Comparison of ENCODE assay signal across 1 cellular context in the genomic region with DNA sequence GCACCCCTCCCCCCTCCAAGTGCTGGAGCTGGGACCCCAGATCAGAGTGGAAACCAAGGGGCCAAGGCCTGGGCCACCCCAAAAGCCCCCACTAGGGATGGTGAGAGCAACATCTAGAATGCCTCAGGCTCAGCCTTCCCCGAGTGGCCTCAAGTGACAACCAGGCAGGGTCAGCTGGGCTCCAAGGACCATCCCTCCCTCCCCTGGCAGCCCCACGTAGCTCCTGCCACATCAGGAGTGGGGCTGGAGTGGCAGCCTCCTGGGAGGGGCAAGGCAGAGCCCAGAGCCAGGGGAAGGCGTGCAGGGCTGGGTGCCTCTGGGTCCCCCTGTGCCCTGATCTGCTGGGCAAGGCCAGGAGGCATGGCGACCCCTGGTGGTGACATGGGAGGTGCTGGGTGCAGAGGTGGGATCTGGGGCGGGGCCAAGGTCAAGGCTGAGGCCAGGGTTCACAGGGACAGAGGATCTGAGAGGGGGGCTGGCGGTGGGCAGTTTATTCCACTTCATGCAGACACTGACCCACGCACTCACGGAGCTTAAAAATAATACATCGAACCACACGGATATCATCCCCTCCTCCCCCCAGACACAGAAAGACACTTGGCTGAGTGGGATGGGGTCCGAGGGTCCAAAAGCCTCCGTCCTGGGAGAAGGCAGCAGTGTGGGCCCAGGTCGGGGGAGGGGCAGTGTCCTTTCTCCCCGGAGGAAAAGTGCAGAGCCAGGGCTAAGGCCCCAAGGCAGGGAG.
A peak's percentile ranks its signal among the peaks of the same experiment; 100 is the strongest.
TF ChIP-seq lines count a peak whose summit lies in the region.

No MANE protein-coding gene starts in this region.

TF ChIP-seq in HepG2, 621 proteins besides CTCF, POLR2A, EP300 and RAD21 (continued from another document and continues in another):
- TF ChIP-seq, protein P1, sequence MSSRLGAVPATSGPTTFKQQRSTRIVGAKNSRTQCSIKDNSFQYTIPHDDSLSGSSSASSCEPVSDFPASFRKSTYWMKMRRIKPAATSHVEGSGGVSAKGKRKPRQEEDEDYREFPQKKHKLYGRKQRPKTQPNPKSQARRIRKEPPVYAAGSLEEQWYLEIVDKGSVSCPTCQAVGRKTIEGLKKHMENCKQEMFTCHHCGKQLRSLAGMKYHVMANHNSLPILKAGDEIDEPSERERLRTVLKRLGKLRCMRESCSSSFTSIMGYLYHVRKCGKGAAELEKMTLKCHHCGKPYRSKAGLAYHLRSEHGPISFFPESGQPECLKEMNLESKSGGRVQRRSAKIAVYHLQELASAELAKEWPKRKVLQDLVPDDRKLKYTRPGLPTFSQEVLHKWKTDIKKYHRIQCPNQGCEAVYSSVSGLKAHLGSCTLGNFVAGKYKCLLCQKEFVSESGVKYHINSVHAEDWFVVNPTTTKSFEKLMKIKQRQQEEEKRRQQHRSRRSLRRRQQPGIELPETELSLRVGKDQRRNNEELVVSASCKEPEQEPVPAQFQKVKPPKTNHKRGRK (CRISPR knock-in tag; IDR thresholded peaks at IDR 0.05), result no peak
- TF ChIP-seq ZNF629 (CRISPR knock-in tag; conservative IDR thresholded peaks at IDR 0.05), result no peak
- TF ChIP-seq, protein P2, sequence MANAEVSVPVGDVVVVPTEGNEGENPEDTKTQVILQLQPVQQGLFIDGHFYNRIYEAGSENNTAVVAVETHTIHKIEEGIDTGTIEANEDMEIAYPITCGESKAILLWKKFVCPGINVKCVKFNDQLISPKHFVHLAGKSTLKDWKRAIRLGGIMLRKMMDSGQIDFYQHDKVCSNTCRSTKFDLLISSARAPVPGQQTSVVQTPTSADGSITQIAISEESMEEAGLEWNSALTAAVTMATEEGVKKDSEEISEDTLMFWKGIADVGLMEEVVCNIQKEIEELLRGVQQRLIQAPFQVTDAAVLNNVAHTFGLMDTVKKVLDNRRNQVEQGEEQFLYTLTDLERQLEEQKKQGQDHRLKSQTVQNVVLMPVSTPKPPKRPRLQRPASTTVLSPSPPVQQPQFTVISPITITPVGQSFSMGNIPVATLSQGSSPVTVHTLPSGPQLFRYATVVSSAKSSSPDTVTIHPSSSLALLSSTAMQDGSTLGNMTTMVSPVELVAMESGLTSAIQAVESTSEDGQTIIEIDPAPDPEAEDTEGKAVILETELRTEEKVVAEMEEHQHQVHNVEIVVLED (CRISPR knock-in tag; IDR thresholded peaks at IDR 0.05; ENCODE audit: borderline replicate concordance), result peak; percentile 56; the same call in 1 of the 2 replicates
- TF ChIP-seq ZFY (CRISPR knock-in tag; IDR thresholded peaks at IDR 0.05), result peak; percentile 25; the same call in 1 of the 2 replicates
- TF ChIP-seq ZNF670 (CRISPR knock-in tag; IDR thresholded peaks at IDR 0.05; ENCODE audit: borderline replicate concordance), result no peak
- TF ChIP-seq, protein P3, sequence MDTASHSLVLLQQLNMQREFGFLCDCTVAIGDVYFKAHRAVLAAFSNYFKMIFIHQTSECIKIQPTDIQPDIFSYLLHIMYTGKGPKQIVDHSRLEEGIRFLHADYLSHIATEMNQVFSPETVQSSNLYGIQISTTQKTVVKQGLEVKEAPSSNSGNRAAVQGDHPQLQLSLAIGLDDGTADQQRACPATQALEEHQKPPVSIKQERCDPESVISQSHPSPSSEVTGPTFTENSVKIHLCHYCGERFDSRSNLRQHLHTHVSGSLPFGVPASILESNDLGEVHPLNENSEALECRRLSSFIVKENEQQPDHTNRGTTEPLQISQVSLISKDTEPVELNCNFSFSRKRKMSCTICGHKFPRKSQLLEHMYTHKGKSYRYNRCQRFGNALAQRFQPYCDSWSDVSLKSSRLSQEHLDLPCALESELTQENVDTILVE (CRISPR knock-in tag; IDR thresholded peaks at IDR 0.05), result 0 out of 2 replicates have a peak, but pooled peaks have one; percentile 56
- TF ChIP-seq HNRNPL (IDR thresholded peaks at IDR 0.05; ENCODE audit: low read depth, low read length), result peak; percentile 100
- no peak for TF ChIP-seq ZEB1 (IDR thresholded peaks at IDR 0.05; ENCODE audit: insufficient replicate concordance, low read depth)
- peak; percentile 80 for TF ChIP-seq TEAD3 (CRISPR knock-in tag; optimal IDR thresholded peaks at IDR 0.05; ENCODE audit: borderline replicate concordance)
- TF ChIP-seq, protein P4, sequence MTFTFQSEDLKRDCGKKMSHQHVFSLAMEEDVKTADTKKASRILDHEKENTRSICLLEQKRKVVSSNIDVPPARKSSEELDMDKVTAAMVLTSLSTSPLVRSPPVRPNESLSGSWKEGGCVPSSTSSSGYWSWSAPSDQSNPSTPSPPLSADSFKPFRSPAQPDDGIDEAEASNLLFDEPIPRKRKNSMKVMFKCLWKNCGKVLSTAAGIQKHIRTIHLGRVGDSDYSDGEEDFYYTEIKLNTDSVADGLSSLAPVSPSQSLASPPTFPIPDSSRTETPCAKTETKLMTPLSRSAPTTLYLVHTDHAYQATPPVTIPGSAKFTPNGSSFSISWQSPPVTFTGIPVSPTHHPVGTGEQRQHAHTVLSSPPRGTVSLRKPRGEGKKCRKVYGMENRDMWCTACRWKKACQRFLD (CRISPR knock-in tag; IDR thresholded peaks at IDR 0.05; ENCODE audit: borderline replicate concordance), result no peak
- TF ChIP-seq NR2F6 (IDR thresholded peaks at IDR 0.05), result peak; percentile 98
- peak; percentile 100 for TF ChIP-seq NR2F6 (CRISPR knock-in tag; IDR thresholded peaks at IDR 0.05)
- TF ChIP-seq ZNF564 (CRISPR knock-in tag; IDR thresholded peaks at IDR 0.05), result no peak
- TF ChIP-seq SATB2 (CRISPR knock-in tag; IDR thresholded peaks at IDR 0.05), result no peak
- TF ChIP-seq RBM22 (optimal IDR thresholded peaks at IDR 0.05; ENCODE audit: low read length), result peak; percentile 71
- no peak for TF ChIP-seq ZNF562 (CRISPR knock-in tag; IDR thresholded peaks at IDR 0.05; ENCODE audit: borderline replicate concordance)
- TF ChIP-seq ZNF773 (CRISPR knock-in tag; IDR thresholded peaks at IDR 0.05; ENCODE audit: borderline replicate concordance), result 0 out of 2 replicates have a peak, but pooled peaks have one; percentile 24
- TF ChIP-seq DNMT1 (CRISPR knock-in tag; IDR thresholded peaks at IDR 0.05), result peak; percentile 78; the same call in 1 of the 2 replicates
- TF ChIP-seq, protein P5, sequence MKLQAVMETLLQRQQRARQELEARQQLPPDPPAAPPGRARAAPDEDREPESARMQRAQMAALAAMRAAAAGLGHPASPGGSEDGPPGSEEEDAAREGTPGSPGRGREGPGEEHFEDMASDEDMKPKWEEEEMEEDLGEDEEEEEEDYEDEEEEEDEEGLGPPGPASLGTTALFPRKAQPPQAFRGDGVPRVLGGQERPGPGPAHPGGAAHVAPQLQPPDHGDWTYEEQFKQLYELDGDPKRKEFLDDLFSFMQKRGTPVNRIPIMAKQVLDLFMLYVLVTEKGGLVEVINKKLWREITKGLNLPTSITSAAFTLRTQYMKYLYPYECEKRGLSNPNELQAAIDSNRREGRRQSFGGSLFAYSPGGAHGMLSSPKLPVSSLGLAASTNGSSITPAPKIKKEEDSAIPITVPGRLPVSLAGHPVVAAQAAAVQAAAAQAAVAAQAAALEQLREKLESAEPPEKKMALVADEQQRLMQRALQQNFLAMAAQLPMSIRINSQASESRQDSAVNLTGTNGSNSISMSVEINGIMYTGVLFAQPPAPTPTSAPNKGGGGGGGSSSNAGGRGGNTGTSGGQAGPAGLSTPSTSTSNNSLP (IDR thresholded peaks at IDR 0.05; ENCODE audit: low read depth, low read length), result no peak
- TF ChIP-seq TARDBP (CRISPR knock-in tag; IDR thresholded peaks at IDR 0.05), result peak; percentile 97
- no peak for TF ChIP-seq TCF7L2 (IDR thresholded peaks at IDR 0.05; ENCODE audit: low read depth, low read length)
- TF ChIP-seq, protein P6, sequence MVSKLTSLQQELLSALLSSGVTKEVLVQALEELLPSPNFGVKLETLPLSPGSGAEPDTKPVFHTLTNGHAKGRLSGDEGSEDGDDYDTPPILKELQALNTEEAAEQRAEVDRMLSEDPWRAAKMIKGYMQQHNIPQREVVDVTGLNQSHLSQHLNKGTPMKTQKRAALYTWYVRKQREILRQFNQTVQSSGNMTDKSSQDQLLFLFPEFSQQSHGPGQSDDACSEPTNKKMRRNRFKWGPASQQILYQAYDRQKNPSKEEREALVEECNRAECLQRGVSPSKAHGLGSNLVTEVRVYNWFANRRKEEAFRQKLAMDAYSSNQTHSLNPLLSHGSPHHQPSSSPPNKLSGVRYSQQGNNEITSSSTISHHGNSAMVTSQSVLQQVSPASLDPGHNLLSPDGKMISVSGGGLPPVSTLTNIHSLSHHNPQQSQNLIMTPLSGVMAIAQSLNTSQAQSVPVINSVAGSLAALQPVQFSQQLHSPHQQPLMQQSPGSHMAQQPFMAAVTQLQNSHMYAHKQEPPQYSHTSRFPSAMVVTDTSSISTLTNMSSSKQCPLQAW (CRISPR knock-in tag; IDR thresholded peaks at IDR 0.05), result peak; percentile 82
- no peak for TF ChIP-seq ZFYVE20 (CRISPR knock-in tag; IDR thresholded peaks at IDR 0.05; ENCODE audit: borderline replicate concordance, low read depth)
- TF ChIP-seq, protein P7, sequence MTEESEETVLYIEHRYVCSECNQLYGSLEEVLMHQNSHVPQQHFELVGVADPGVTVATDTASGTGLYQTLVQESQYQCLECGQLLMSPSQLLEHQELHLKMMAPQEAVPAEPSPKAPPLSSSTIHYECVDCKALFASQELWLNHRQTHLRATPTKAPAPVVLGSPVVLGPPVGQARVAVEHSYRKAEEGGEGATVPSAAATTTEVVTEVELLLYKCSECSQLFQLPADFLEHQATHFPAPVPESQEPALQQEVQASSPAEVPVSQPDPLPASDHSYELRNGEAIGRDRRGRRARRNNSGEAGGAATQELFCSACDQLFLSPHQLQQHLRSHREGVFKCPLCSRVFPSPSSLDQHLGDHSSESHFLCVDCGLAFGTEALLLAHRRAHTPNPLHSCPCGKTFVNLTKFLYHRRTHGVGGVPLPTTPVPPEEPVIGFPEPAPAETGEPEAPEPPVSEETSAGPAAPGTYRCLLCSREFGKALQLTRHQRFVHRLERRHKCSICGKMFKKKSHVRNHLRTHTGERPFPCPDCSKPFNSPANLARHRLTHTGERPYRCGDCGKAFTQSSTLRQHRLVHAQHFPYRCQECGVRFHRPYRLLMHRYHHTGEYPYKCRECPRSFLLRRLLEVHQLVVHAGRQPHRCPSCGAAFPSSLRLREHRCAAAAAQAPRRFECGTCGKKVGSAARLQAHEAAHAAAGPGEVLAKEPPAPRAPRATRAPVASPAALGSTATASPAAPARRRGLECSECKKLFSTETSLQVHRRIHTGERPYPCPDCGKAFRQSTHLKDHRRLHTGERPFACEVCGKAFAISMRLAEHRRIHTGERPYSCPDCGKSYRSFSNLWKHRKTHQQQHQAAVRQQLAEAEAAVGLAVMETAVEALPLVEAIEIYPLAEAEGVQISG (CRISPR knock-in tag; IDR thresholded peaks at IDR 0.05), result peak; percentile 77
- TF ChIP-seq ZBTB7B (CRISPR knock-in tag; IDR thresholded peaks at IDR 0.05), result peak; percentile 96
- TF ChIP-seq U2AF2 (IDR thresholded peaks at IDR 0.05; ENCODE audit: low read depth, low read length), result no peak
- no peak for TF ChIP-seq ZNF772 (CRISPR knock-in tag; IDR thresholded peaks at IDR 0.05)
- TF ChIP-seq GABPA (IDR thresholded peaks at IDR 0.05; ENCODE audit: low read depth, low read length), result no peak
- TF ChIP-seq GABPA (CRISPR knock-in tag; IDR thresholded peaks at IDR 0.05; ENCODE audit: low read depth), result 0 out of 2 replicates have a peak, but pooled peaks have one; percentile 43
- no peak for TF ChIP-seq ZNF263 (CRISPR knock-in tag; IDR thresholded peaks at IDR 0.05)
- no peak for TF ChIP-seq ZNF652 (CRISPR knock-in tag; IDR thresholded peaks at IDR 0.05; ENCODE audit: borderline replicate concordance, low read depth)
- TF ChIP-seq, protein P8, sequence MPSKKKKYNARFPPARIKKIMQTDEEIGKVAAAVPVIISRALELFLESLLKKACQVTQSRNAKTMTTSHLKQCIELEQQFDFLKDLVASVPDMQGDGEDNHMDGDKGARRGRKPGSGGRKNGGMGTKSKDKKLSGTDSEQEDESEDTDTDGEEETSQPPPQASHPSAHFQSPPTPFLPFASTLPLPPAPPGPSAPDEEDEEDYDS (CRISPR knock-in tag; IDR thresholded peaks at IDR 0.05), result peak; percentile 42; the same call in 1 of the 2 replicates
- TF ChIP-seq RELA (CRISPR knock-in tag; IDR thresholded peaks at IDR 0.05), result no peak
- TF ChIP-seq SMARCE1 (IDR thresholded peaks at IDR 0.05; ENCODE audit: borderline replicate concordance), result no peak
- TF ChIP-seq, protein P9, sequence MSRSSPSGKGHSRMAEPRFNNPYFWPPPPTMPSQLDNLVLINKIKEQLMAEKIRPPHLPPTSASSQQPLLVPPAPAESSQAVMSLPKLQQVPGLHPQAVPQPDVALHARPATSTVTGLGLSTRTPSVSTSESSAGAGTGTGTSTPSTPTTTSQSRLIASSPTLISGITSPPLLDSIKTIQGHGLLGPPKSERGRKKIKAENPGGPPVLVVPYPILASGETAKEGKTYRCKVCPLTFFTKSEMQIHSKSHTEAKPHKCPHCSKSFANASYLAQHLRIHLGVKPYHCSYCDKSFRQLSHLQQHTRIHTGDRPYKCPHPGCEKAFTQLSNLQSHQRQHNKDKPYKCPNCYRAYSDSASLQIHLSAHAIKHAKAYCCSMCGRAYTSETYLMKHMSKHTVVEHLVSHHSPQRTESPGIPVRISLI (CRISPR knock-in tag; IDR thresholded peaks at IDR 0.05; ENCODE audit: borderline replicate concordance), result peak; percentile 31; the same call in 1 of the 2 replicates
- peak; percentile 52 for TF ChIP-seq IKZF4 (CRISPR knock-in tag; IDR thresholded peaks at IDR 0.05; ENCODE audit: borderline replicate concordance, low read depth, not compliant biosample characterization)
- TF ChIP-seq POLR2G (IDR thresholded peaks at IDR 0.05; ENCODE audit: low read depth, low read length), result peak; percentile 26; the same call in 1 of the 2 replicates
- no peak for TF ChIP-seq CBX1 (IDR thresholded peaks at IDR 0.05; ENCODE audit: low read depth)
- TF ChIP-seq ELF3 (CRISPR knock-in tag; IDR thresholded peaks at IDR 0.05), result peak; percentile 62
- TF ChIP-seq ZNF788 (CRISPR knock-in tag; IDR thresholded peaks at IDR 0.05; ENCODE audit: borderline replicate concordance), result peak; percentile 66; the same call in 1 of the 2 replicates
- no peak for TF ChIP-seq ZNF546 (CRISPR knock-in tag; conservative IDR thresholded peaks at IDR 0.05)
- TF ChIP-seq, protein P10, sequence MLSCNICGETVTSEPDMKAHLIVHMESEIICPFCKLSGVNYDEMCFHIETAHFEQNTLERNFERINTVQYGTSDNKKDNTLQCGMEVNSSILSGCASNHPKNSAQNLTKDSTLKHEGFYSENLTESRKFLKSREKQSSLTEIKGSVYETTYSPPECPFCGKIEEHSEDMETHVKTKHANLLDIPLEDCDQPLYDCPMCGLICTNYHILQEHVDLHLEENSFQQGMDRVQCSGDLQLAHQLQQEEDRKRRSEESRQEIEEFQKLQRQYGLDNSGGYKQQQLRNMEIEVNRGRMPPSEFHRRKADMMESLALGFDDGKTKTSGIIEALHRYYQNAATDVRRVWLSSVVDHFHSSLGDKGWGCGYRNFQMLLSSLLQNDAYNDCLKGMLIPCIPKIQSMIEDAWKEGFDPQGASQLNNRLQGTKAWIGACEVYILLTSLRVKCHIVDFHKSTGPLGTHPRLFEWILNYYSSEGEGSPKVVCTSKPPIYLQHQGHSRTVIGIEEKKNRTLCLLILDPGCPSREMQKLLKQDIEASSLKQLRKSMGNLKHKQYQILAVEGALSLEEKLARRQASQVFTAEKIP (CRISPR knock-in tag; IDR thresholded peaks at IDR 0.05; ENCODE audit: borderline replicate concordance), result no peak
- no peak for TF ChIP-seq MEIS1 (CRISPR knock-in tag; IDR thresholded peaks at IDR 0.05; ENCODE audit: borderline replicate concordance)
- TF ChIP-seq HNF4G (IDR thresholded peaks at IDR 0.05; ENCODE audit: borderline replicate concordance, low read depth, low read length), result peak; percentile 92
- TF ChIP-seq HNF4G (CRISPR knock-in tag; IDR thresholded peaks at IDR 0.05; ENCODE audit: borderline replicate concordance, low read depth), result peak; percentile 98
- peak; percentile 92 for TF ChIP-seq KLF12 (CRISPR knock-in tag; IDR thresholded peaks at IDR 0.05; ENCODE audit: borderline replicate concordance)
- peak; percentile 67; the same call in 1 of the 2 replicates for TF ChIP-seq SOX5 (CRISPR knock-in tag; IDR thresholded peaks at IDR 0.05; ENCODE audit: borderline replicate concordance)
- peak; percentile 77 for TF ChIP-seq ZNF354B (CRISPR knock-in tag; IDR thresholded peaks at IDR 0.05)
- peak; percentile 54 for TF ChIP-seq ZMYM4 (CRISPR knock-in tag; IDR thresholded peaks at IDR 0.05)
